8 cellular contexts compared by ENCODE assay signal in genomic region chrX:47361538-47362511, GRCh38. TPM values are rescaled to one million over a fixed set of nuclear protein-coding genes. Genes with fewer than 3 reads are reported as not detected.
DNase-seq lines count a peak whose midpoint lies in the region; FAIRE-seq and TF ChIP-seq lines count a peak whose summit lies in the region.

No MANE protein-coding gene starts in this region.

- TF ChIP-seq POLR2A in H54 (IDR thresholded peaks at IDR 0.05; ENCODE audit: low read depth, low read length): no peak

- no peaks in the 10 kb centered on the region for H3K9me3 ChIP-seq in SJSA1 (replicated peaks)

- H3K27ac ChIP-seq in SJSA1: no peak overlapping the region

- FAIRE-seq in H54 (lab: Jason Lieb, UNC): no peak

- H3K4me3 ChIP-seq in SJSA1 (no peak overlapping the region), kidney epithelial cell (ENCODE audit: low read depth, low read length) (peak overlapping the region; percentile 34)

- TF ChIP-seq CTCF in kidney epithelial cell (IDR thresholded peaks at IDR 0.05; ENCODE audit: insufficient read depth, low read length, poor library complexity, severe bottlenecking): peak; percentile 23

- H3K4me1 ChIP-seq in SJSA1 (replicated peaks): no peaks in the 10 kb centered on the region

- peak; percentile 36 for DNase-seq in activated T-cell treated with anti-CD3 and anti-CD28 coated beads, Interleukin-2, amount 50 U/mL, for 1 hour
- DNase-seq in activated T-cell treated with anti-CD3 and anti-CD28 coated beads for 4 hours: no peak
- DNase-seq in H54 (ENCODE audit: insufficient read length, low spot score): peak; percentile 47
- DNase-seq in M059J (ENCODE audit: low read depth): peak; percentile 86
- peak; percentile 14 to 45 for DNase-seq in SJSA1 (ENCODE audit: low read depth in 1 of 2, low spot score in 2 of 2)
- peak; percentile 94 for DNase-seq in dedifferentiated amniotic fluid mesenchymal stem cell (ENCODE audit: extremely low spot score)
- DNase-seq in kidney epithelial cell (ENCODE audit: low read depth): peak; percentile 92
- DNase-seq in smooth muscle cell of the brain vasculature (ENCODE audit: low read depth, low spot score): peak; percentile 65

- no peaks in the 10 kb centered on the region for H3K36me3 ChIP-seq in SJSA1
- no peaks in the 10 kb centered on the region for H3K36me3 ChIP-seq in kidney epithelial cell (ENCODE audit: control insufficient read depth, insufficient read depth, low read length)

- H3K27me3 ChIP-seq in SJSA1 (replicated peaks) (no peaks in the 10 kb centered on the region), kidney epithelial cell (ENCODE audit: control insufficient read depth, insufficient read depth, low read length) (no peaks in the 10 kb centered on the region)

RNA-seq across cellular contexts. Expression of gene ZNF157, which starts 8.6 kb away (rescaled TPM):
- total RNA-seq in M059J (2014; rRNA removed; shearing (Covaris generic)): 0.05 and 0.20 TPM in 2 replicates
- total RNA-seq in SJSA1 (2014; rRNA removed; shearing (Covaris generic)): not detected in 2 replicates
- total RNA-seq in kidney epithelial cell: 0.07 and 0.63 TPM in 2 replicates
